7 cellular contexts compared by ENCODE assay signal in genomic region chr16:32865284-32865683, GRCh38.
DNase-seq lines count a peak whose midpoint lies in the region; ATAC-seq, FAIRE-seq and TF ChIP-seq lines count a peak whose summit lies in the region.
"Not testable (repeated sequence)": the region's sequence is repeated elsewhere in the genome, so short reads cannot be mapped to it uniquely, and the experiment has no call there.

No MANE protein-coding gene starts in this region.

- BruUV-seq in Panc1 (replicated peaks; lab: Mats Ljungman, UMichigan); GM12878 (replicated peaks; lab: Mats Ljungman, UMichigan); HepG2 (replicated peaks; lab: Mats Ljungman, UMichigan): not testable (repeated sequence)

- peak; percentile 28 to 71; a peak in 3 of 6 replicates for ATAC-seq in A549
- ATAC-seq in GM19395 (IDR thresholded peaks at IDR 0.05; ENCODE audit: unreplicated experiment), result peak; percentile 63
- ATAC-seq in Panc1, result peak; percentile 83
- peak; percentile 66 for ATAC-seq in GM12878
- peak; percentile 53 for ATAC-seq in Right ventricle myocardium inferior
- ATAC-seq in heart right ventricle, result peak in 7 of 8 donors; percentile 43 to 77 (median 75)
- ATAC-seq in HepG2, result peak; percentile 91

- no CpG with 5 or more reads among the region's 9 CpGs for WGBS in A549 (ENCODE audit: missing lambda C conversion rate)
- WGBS in GM12878 (ENCODE audit: insufficient coverage, insufficient replicate concordance, low lambda C conversion rate, missing lambda C conversion rate), result no CpG with 5 or more reads among the region's 9 CpGs
- no CpG with 5 or more reads among the region's 9 CpGs for WGBS in heart right ventricle, 2 donors
- WGBS in HepG2 (ENCODE audit: low lambda C conversion rate), result no CpG with 5 or more reads among the region's 9 CpGs

- POLR2A ChIA-PET in A549 (lab: Yijun Ruan, JAX); Panc1 (lab: Charles Lee); GM12878 (lab: Charles Lee); HepG2 (lab: Yijun Ruan, JAX): not testable (repeated sequence)

- not testable (repeated sequence) for H3K27ac ChIP-seq in A549; Panc1 (ENCODE audit: low read length); GM12878 (ENCODE audit: control insufficient read depth, insufficient read depth); heart right ventricle; HepG2 (ENCODE audit: extremely low read length, insufficient read depth, low read length)

- DNase-seq in A549 (ENCODE audit: low read depth in 1 of 2, low spot score in 1 of 2); Panc1 (ENCODE audit: low read depth, low spot score); GM12878 (ENCODE audit: low read depth, low spot score); Right ventricle myocardium inferior (ENCODE audit: missing footprints); heart right ventricle; HepG2 (ENCODE audit: low spot score): not testable (repeated sequence)

- H2AFZ ChIP-seq in GM12878 (ENCODE audit: control insufficient read depth, low read depth, low read length); HepG2 (ENCODE audit: low read length): not testable (repeated sequence)

- RAD21 ChIA-PET in GM12878 (lab: Charles Lee; ENCODE audit: unreplicated experiment), result not testable (repeated sequence)

- in situ Hi-C loops in Panc1 (cut with HindIII; ENCODE audit: low pct_unique_long_range_greater_than_20kb, low sequenced_read_pairs); GM12878 (cut with MboI); HepG2 (cut with HindIII; ENCODE audit: extremely low pct_ligation_motif_present, low pct_unique_long_range_greater_than_20kb): not testable (repeated sequence)

- H3K4me2 ChIP-seq in A549; GM12878 (ENCODE audit: control insufficient read depth, insufficient read depth); HepG2 (ENCODE audit: low read depth, low read length): not testable (repeated sequence)

- H3K36me3 ChIP-seq in Panc1 (ENCODE audit: control insufficient read depth, insufficient read depth, low read length); GM12878 (ENCODE audit: control insufficient read depth in 2 of 2, insufficient read depth in 2 of 2, low read length in 1 of 2); heart right ventricle; HepG2 (replicated peaks in 1 of 2; ENCODE audit: control insufficient read depth in 1 of 2, insufficient read depth in 2 of 2, low read length in 2 of 2): not testable (repeated sequence)

- SMC1A ChIA-PET in GM12878 (lab: Charles Lee; ENCODE audit: uncharacterized antibody, unreplicated experiment), result not testable (repeated sequence)

- H3K4me3 ChIP-seq in A549; Panc1 (ENCODE audit: low read depth in 2 of 2, low read length in 2 of 2); GM12878; heart right ventricle; HepG2 (replicated peaks in 1 of 3; ENCODE audit: insufficient read depth in 1 of 3, low read depth in 2 of 3, low read length in 3 of 3): not testable (repeated sequence)

- TF ChIP-seq CTCF in A549 (IDR thresholded peaks at IDR 0.05); Panc1 (IDR thresholded peaks at IDR 0.05); GM12878 (IDR thresholded peaks at IDR 0.05 in 2 of 3, conservative IDR thresholded peaks at IDR 0.05 in 1 of 3; ENCODE audit: control insufficient read depth in 2 of 3, extremely low read depth in 1 of 3, insufficient read depth in 1 of 3, low read depth in 3 of 3, low read length in 3 of 3); heart right ventricle (IDR thresholded peaks at IDR 0.05); HepG2 (CRISPR knock-in tag; IDR thresholded peaks at IDR 0.05): not testable (repeated sequence)

- not testable (repeated sequence) for H4K20me1 ChIP-seq in GM12878 (ENCODE audit: control insufficient read depth, insufficient read depth); HepG2 (ENCODE audit: insufficient read depth, low read length)

- not testable (repeated sequence) for H3K9me3 ChIP-seq in A549; Panc1 (ENCODE audit: control insufficient read depth, insufficient read depth, low read depth, low read length); GM12878 (replicated peaks; ENCODE audit: control insufficient read depth, insufficient read depth, low read length); heart right ventricle; HepG2 (ENCODE audit: low read length)

- TF ChIP-seq POLR2A in A549 (IDR thresholded peaks at IDR 0.05; ENCODE audit: low read length); GM12878 (IDR thresholded peaks at IDR 0.05; ENCODE audit: low read depth, low read length); HepG2 (IDR thresholded peaks at IDR 0.05; ENCODE audit: insufficient read depth in 1 of 2, low read depth in 2 of 2, low read length in 2 of 2): not testable (repeated sequence)

- TF ChIP-seq RAD21 in A549 (conservative IDR thresholded peaks at IDR 0.05 in 1 of 2, IDR thresholded peaks at IDR 0.05 in 1 of 2); GM12878 (IDR thresholded peaks at IDR 0.05; ENCODE audit: insufficient read depth, low read depth, low read length); HepG2 (CRISPR knock-in tag; IDR thresholded peaks at IDR 0.05): not testable (repeated sequence)

- H3K27me3 ChIP-seq in Panc1 (ENCODE audit: control insufficient read depth, insufficient read depth, low read length); GM12878 (replicated peaks in 1 of 2; ENCODE audit: control insufficient read depth in 2 of 2, insufficient read depth in 2 of 2, low read length in 1 of 2); heart right ventricle; HepG2 (ENCODE audit: control insufficient read depth in 1 of 2, insufficient read depth in 2 of 2, low read length in 2 of 2): not testable (repeated sequence)

- H3K9ac ChIP-seq in GM12878 (ENCODE audit: control insufficient read depth, insufficient read depth, low read length); HepG2 (ENCODE audit: insufficient read depth, low read depth, low read length): not testable (repeated sequence)

- not testable (repeated sequence) for FAIRE-seq in A549 (lab: Jason Lieb, UNC); GM12878 (lab: Jason Lieb, UNC)
- peak; percentile 97 for FAIRE-seq in HepG2 (lab: Jason Lieb, UNC)

- TF ChIP-seq EP300 in A549 (IDR thresholded peaks at IDR 0.05); GM12878 (IDR thresholded peaks at IDR 0.05; ENCODE audit: borderline replicate concordance in 1 of 2, control insufficient read depth in 1 of 2, low read depth in 2 of 2, low read length in 2 of 2); HepG2 (IDR thresholded peaks at IDR 0.05; ENCODE audit: low read depth in 2 of 2, low read length in 2 of 2); HepG2 (CRISPR knock-in tag; IDR thresholded peaks at IDR 0.05; ENCODE audit: borderline replicate concordance): not testable (repeated sequence)

- H3K4me1 ChIP-seq in A549; Panc1 (ENCODE audit: control insufficient read depth, insufficient read depth, low read length); GM12878 (ENCODE audit: control insufficient read depth, insufficient read depth, low read length); heart right ventricle; HepG2 (ENCODE audit: insufficient read depth, low read length): not testable (repeated sequence)

- CTCF ChIA-PET in A549 (lab: Yijun Ruan, JAX); GM12878 (lab: Yijun Ruan, JAX): not testable (repeated sequence)
- CTCF ChIA-PET in Panc1 (lab: Charles Lee) (interaction anchor here (0.7 kb wide), 1 partner anchor 792 kb away, joined by 3 read pairs; no protein-coding TSS in a partner anchor), HepG2 (lab: Yijun Ruan, JAX; ENCODE audit: low intra/inter-chr PET ratio, low total read pairs) (interaction anchor here (1.3 kb wide), 1 partner anchor 951 kb away, joined by 7 read pairs; no protein-coding TSS in a partner anchor)

- intact Hi-C loops in Panc1 (cut with micrococcal nuclease; ENCODE audit: unreplicated experiment); GM12878 (cut with micrococcal nuclease; ENCODE audit: unreplicated experiment); Right ventricle myocardium inferior (cut with DNase I); heart right ventricle (cut with DNase I); HepG2 (cut with micrococcal nuclease; ENCODE audit: unreplicated experiment): not testable (repeated sequence)

- H3K79me2 ChIP-seq in GM12878 (ENCODE audit: control insufficient read depth, insufficient read depth, low read length); HepG2 (ENCODE audit: insufficient read depth, low read length): not testable (repeated sequence)
